31 cellular contexts compared by ENCODE assay signal in the genomic region with DNA sequence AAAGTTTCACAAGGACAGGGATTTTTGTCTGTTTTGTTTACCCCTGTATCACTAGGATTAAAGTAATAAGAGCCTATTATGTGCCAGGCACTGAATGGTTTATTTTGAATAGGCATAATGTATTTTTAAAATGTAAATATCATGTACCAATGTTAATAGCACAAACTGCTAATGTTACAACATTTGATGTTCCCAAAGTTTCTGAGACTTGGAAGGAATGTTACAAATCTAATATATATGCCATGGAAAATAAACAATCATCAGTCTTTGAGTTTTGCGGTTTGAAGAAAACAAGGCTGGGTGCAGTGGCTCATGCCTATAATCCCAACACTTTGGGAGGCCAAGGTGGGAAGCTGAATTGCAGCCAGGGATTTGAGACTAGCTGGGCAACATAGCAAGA.
"Had no signal": no experiment of that assay in that cellular context is flagged by ENCODE, and none has a peak within 500 bp of the region (broad histone marks: within the 10 kb centered on the region; RNA-seq: fewer than 3 reads in every experiment).

No MANE protein-coding gene starts in this region.

- H3K4me1 ChIP-seq: adrenal gland had no signal

- DNase-seq: activated CD4-positive, alpha-beta T cell treated with anti-CD3 and anti-CD28 coated beads, Interleukin-2, amount 10 ng/mL, durations not matched to agents 24 days and 14 days; activated CD4-positive, alpha-beta T cell treated with anti-CD3 and anti-CD28 coated beads, Interleukin-2, amount 50 U/mL, for 4 hours; activated CD4-positive, CD25-positive, alpha-beta regulatory T cell; activated CD8-positive, alpha-beta T cell treated with anti-CD3 and anti-CD28 coated beads for 36 hours; activated effector memory CD4-positive, alpha-beta T cell treated with anti-CD3 and anti-CD28 coated beads, Interleukin-2, amount 50 U/mL, for 16 hours; activated naive CD4-positive, alpha-beta T cell treated with Interleukin-2 at 50 U/mL for 16 hours; activated naive CD8-positive, alpha-beta T cell treated with anti-CD3 and anti-CD28 coated beads, Interleukin-2, amount 10 ng/mL, durations not matched to agents 7 days and 5 days; activated T-cell treated with anti-CD3 and anti-CD28 coated beads, Interleukin-2, amount 50 U/mL, for 1 hour; activated T-cell treated with anti-CD3 and anti-CD28 coated beads, Interleukin-2, amount 50 U/mL, for 72 hours; adrenal gland; anterior cingulate cortex; caudate nucleus; cerebellar nuclear complex; Karpas-422; KBM-7; MM.1S; MV-4-11; NCI-H1092; NCI-H1436 treated with DMSO at 0.1 percent for 48 hours; NCI-H1694 treated with DMSO at 0.1 percent for 48 hours; NCI-H2029; NCI-H345; NCI-H526; NCI-H748 treated with DMSO at 0.1 percent for 48 hours; Right ventricle myocardium superior; SW 1271; T-helper 1 cell; T-helper 2 cell; T-helper 9 cell had no signal

- H3K9me3 ChIP-seq: adrenal gland had no signal

- H3K27me3 ChIP-seq: adrenal gland had no signal

- ATAC-seq: activated CD8-positive, alpha-beta T cell treated with anti-CD3 and anti-CD28 coated beads for 36 hours; activated T-cell treated with anti-CD3 and anti-CD28 coated beads, Interleukin-2, amount 50 U/mL, for 72 hours; activated T-helper 17 cell treated with anti-CD3 and anti-CD28 coated beads, Interleukin-2, amount 50 U/mL, for 72 hours had no signal

- H3K4me3 ChIP-seq: adrenal gland had no signal

- H3K36me3 ChIP-seq: adrenal gland had no signal

- H3K27ac ChIP-seq: adrenal gland, VCaP had no signal
